In the genomic region with DNA sequence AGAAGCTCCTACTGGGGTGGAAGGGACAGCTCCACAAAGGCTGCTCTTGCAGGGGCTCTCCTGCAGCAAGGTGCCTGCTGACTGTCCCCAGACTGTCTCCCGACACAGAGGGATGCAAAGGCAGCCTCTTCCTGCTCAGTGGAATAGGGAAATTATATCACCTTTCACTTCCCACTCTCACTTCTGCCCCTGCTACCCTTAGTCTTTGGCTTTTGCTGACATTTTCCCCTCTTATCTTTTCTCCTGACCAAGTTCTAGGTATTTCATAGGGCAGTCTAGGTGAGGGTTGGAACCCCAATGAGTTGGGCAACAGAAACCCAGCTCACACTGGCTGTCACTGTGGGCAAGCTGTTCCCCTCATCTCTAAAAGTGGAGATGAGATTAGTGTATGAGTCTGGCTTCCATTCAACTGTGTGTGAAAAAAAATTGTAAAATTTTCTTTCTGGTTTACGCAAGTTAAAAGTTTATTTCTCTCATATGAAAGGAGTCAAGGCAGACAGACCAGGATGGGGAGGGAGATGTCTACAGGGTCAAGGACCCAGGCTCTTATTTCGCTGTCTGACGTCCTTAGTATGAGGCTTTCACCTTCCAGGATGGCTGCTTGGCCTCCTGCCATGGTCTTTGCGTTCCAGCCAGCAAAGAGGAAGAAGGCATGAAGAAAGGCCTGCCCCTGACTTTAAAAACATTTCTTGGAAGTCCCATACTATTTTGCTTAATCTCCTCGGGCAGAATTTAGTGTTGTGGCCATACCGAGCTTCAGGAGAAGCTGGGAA, we compare ENCODE assay signal across 11 cellular contexts. TPM values are rescaled to one million over a fixed set of nuclear protein-coding genes. Genes with fewer than 3 reads are reported as not detected.
A peak's percentile ranks its signal among the peaks of the same experiment; 100 is the strongest.
DNase-seq lines count a peak whose midpoint lies in the region; ATAC-seq, FAIRE-seq and TF ChIP-seq lines count a peak whose summit lies in the region.
"Had no signal": no experiment of that assay in that cellular context is flagged by ENCODE, and none has a peak within 500 bp of the region (broad histone marks: within the 10 kb centered on the region; RNA-seq: fewer than 3 reads in every experiment).

No MANE protein-coding gene starts in this region.

- H3F3A ChIP-seq in GM23338 (replicated peaks; ENCODE audit: low read depth), result no peaks in the 10 kb centered on the region
- H3F3A ChIP-seq in smooth muscle cell (ENCODE audit: low read depth), result no peaks in the 10 kb centered on the region

- H3K4me3 ChIP-seq in GM23338 (no peak overlapping the region), smooth muscle cell (no peak overlapping the region)

- H4K20me1 ChIP-seq in GM23338 (replicated peaks; ENCODE audit: insufficient read depth) (no peaks in the 10 kb centered on the region), smooth muscle cell (ENCODE audit: low read depth) (no peaks in the 10 kb centered on the region)

- H3K36me3 ChIP-seq in GM23338 (ENCODE audit: insufficient read depth) (peaks cover 8% of the 10 kb centered on the region), smooth muscle cell (ENCODE audit: low read depth) (peaks cover 6% of the 10 kb centered on the region)

- H3K9ac ChIP-seq in smooth muscle cell (ENCODE audit: low read depth), result no peak overlapping the region

- no peak overlapping the region for H3K27ac Mint-ChIP-seq in GM23338

- H3K9me3 ChIP-seq in smooth muscle cell (replicated peaks; ENCODE audit: low read depth), result no peaks in the 10 kb centered on the region
- H3K9me3 ChIP-seq: neutrophil had no signal

- peaks cover 12% of the 10 kb centered on the region for H3K4me1 Mint-ChIP-seq in GM23338

- no peaks in the 10 kb centered on the region for H3K9me3 Mint-ChIP-seq in GM23338

- H3K27me3 ChIP-seq in GM23338 (ENCODE audit: insufficient read depth) (peaks cover under 1% of the 10 kb centered on the region; the same call in 1 of the 2 replicates), smooth muscle cell (ENCODE audit: low read depth) (peaks cover 5% of the 10 kb centered on the region)

- H2AFZ ChIP-seq in GM23338, result no peak overlapping the region
- no peak overlapping the region for H2AFZ ChIP-seq in smooth muscle cell (ENCODE audit: low read depth)

- TF ChIP-seq CTCF in GM23338 (conservative IDR thresholded peaks at IDR 0.05; ENCODE audit: low read depth in 2 of 2), result no peak
- no peak for TF ChIP-seq CTCF in VCaP (conservative IDR thresholded peaks at IDR 0.05)
- no peak for TF ChIP-seq CTCF in smooth muscle cell (IDR thresholded peaks at IDR 0.05; ENCODE audit: borderline replicate concordance, insufficient read depth, poor library complexity, severe bottlenecking)

- H3K4me3 Mint-ChIP-seq in GM23338, result no peak overlapping the region

- H3K4me2 ChIP-seq in GM23338 (no peak overlapping the region), smooth muscle cell (no peak overlapping the region)

- H3K9me2 ChIP-seq in GM23338 (ENCODE audit: insufficient read depth), result no peaks in the 10 kb centered on the region

- H3K79me2 ChIP-seq in GM23338 (replicated peaks; ENCODE audit: insufficient read depth) (no peaks in the 10 kb centered on the region), smooth muscle cell (ENCODE audit: low read depth) (no peaks in the 10 kb centered on the region)

- H3K27me3 Mint-ChIP-seq in GM23338 (ENCODE audit: insufficient read depth, low read depth, poor library complexity), result peaks cover 2% of the 10 kb centered on the region

- no peak for FAIRE-seq in frontal cortex (lab: Jason Lieb, UNC)

- H3K4me1 ChIP-seq in GM23338 (ENCODE audit: insufficient read depth) (no peaks in the 10 kb centered on the region), smooth muscle cell (ENCODE audit: low read depth) (no peaks in the 10 kb centered on the region)

- WGBS in smooth muscle cell (ENCODE audit: low lambda C conversion rate), result 64% methylated on average over 7 of the region's 7 CpGs

- ATAC-seq in GM23338 (peak; percentile 14; the same call in 2 of the 3 replicates), left cardiac atrium (peak; percentile 74), HG03175 (IDR thresholded peaks at IDR 0.05; ENCODE audit: unreplicated experiment) (no peak)

- peaks cover 13% of the 10 kb centered on the region for H3K36me3 Mint-ChIP-seq in GM23338 (ENCODE audit: low read depth)

- DNase-seq in GM23338 (ENCODE audit: low spot score) (no peak), left cardiac atrium (peak; percentile 80), smooth muscle cell (lab: John Stamatoyannopoulos, UW; ENCODE audit: unreplicated experiment) (no peak), NCI-H345 treated with DMSO at 0.1 percent for 48 hours (lab: John Stamatoyannopoulos, UW; ENCODE audit: unreplicated experiment) (no peak), NCI-H2081 treated with DMSO at 0.1 percent for 48 hours (lab: John Stamatoyannopoulos, UW) (no peak), frontal cortex (ENCODE audit: low spot score in 2 of 2) (no peak)
- DNase-seq: activated gamma-delta T cell treated with Interleukin-2 at 50 U/mL for 16 hours, NCI-H2171 had no signal

- intact Hi-C loops in left cardiac atrium (cut with DNase I), result no loop called here

- H3K27ac ChIP-seq in GM23338 (ENCODE audit: low read depth) (peak overlapping the region; percentile 33; the same call in 1 of the 2 replicates), VCaP (peak overlapping the region; percentile 20; the same call in 1 of the 2 replicates), smooth muscle cell (ENCODE audit: low read depth) (peak overlapping the region; percentile 20)
- H3K27ac ChIP-seq: neutrophil had no signal

TF ChIP-seq in GM23338, 12 proteins besides CTCF, POLR2A, EP300 and RAD21 (continues in another document):
- TF ChIP-seq, protein P1, sequence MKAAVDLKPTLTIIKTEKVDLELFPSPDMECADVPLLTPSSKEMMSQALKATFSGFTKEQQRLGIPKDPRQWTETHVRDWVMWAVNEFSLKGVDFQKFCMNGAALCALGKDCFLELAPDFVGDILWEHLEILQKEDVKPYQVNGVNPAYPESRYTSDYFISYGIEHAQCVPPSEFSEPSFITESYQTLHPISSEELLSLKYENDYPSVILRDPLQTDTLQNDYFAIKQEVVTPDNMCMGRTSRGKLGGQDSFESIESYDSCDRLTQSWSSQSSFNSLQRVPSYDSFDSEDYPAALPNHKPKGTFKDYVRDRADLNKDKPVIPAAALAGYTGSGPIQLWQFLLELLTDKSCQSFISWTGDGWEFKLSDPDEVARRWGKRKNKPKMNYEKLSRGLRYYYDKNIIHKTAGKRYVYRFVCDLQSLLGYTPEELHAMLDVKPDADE (IDR thresholded peaks at IDR 0.05), result no peak

RNA-seq across cellular contexts. Expression of a gene that starts 7.5 kb away (rescaled TPM):
- total RNA-seq in GM23338 (2014; rRNA removed; shearing (Covaris generic)), result 6.5 and 7.2 TPM in 2 replicates
- polyA plus RNA-seq in GM23338 (2016; fragmentation: Nextera tagmentation; extraction: Ambion mirVana) (3.7 and 3.9 TPM in 2 replicates), smooth muscle cell (1.2 and 1.6 TPM in 2 replicates)
- total RNA-seq in left cardiac atrium (1 to 10 TPM in 1 of 2 donors, under 1 TPM in 1; 0.97 to 1.4 TPM), smooth muscle cell (1.7 and 3.5 TPM in 2 replicates), frontal cortex (0.41 TPM)

RNA-seq across cellular contexts. Expression of a gene that starts 50.0 kb away (rescaled TPM):
- total RNA-seq in GM23338 (2014; rRNA removed; shearing (Covaris generic)), result 119 and 124 TPM in 2 replicates
- polyA plus RNA-seq in GM23338 (2016; fragmentation: Nextera tagmentation; extraction: Ambion mirVana) (135 and 136 TPM in 2 replicates), smooth muscle cell (69.3 and 81.9 TPM in 2 replicates)
- total RNA-seq in left cardiac atrium (10 to 100 TPM; 41.4 to 55.7 TPM), smooth muscle cell (63.4 and 90.1 TPM in 2 replicates), frontal cortex (143 TPM)

RNA-seq across cellular contexts. Expression of a gene that starts 50.6 kb away (rescaled TPM):
- 46.8 and 47.3 TPM in 2 replicates for total RNA-seq in GM23338 (2014; rRNA removed; shearing (Covaris generic))
- polyA plus RNA-seq in GM23338 (2016; fragmentation: Nextera tagmentation; extraction: Ambion mirVana) (18.6 and 20.8 TPM in 2 replicates), smooth muscle cell (54.7 and 58.2 TPM in 2 replicates)
- total RNA-seq in left cardiac atrium (10 to 100 TPM; 17.6 to 19.3 TPM), smooth muscle cell (117 and 122 TPM in 2 replicates), frontal cortex (231 TPM)
